In the genomic region with DNA sequence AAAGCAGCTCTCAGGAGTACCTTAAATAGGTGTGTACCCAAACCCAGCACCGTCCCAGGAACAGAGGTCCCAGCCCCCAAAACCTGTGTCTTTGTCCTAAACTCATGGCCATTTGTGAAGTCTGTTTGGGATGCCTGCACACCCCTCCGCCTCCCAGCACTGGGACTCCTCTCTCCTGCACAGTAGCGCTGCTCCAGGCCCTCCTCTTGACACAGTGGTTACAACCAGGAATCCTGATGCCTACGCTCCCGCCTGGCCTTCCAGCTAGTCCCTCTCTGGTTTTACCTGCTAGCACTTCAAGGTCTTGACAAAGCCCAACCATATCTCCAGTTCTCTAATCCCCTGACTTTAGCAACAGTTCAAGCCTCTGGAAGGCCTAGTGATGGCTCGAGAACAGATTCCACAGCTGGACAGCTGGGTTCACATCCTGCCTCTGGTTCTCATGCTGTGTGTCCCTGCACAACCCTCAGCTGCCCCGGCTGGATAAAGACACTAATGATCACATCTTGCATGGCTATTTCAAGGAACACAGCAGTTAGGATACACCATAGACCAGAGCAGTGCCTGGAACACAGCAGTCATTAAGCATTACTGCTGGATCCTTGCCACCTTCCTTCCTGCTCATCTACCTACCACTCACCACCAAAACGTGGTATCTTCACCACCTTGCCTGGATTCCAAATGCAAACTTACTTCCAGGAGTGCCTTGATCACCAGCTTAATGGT, we compare ENCODE assay signal across 8 cellular contexts. TPM values are rescaled to one million over a fixed set of nuclear protein-coding genes. Genes with fewer than 3 reads are reported as not detected.
DNase-seq lines count a peak whose midpoint lies in the region; ATAC-seq, FAIRE-seq and TF ChIP-seq lines count a peak whose summit lies in the region.
"Had no signal": no experiment of that assay in that cellular context is flagged by ENCODE, and none has a peak within 500 bp of the region (broad histone marks: within the 10 kb centered on the region; RNA-seq: fewer than 3 reads in every experiment).

No MANE protein-coding gene starts in this region.

- H3K4me2 ChIP-seq in HepG2 (ENCODE audit: low read depth, low read length) = no peak overlapping the region

- WGBS in HepG2 (ENCODE audit: low lambda C conversion rate) = 97% methylated on average over 8 of the region's 8 CpGs
- 69% methylated on average over 5 of the region's 8 CpGs for WGBS in right lobe of liver (ENCODE audit: insufficient coverage, low coverage, low lambda C conversion rate, missing lambda C conversion rate)
- WGBS in esophagus muscularis mucosa = 80% methylated on average over 7 of the region's 8 CpGs

- H3K9me3 ChIP-seq in HepG2 (ENCODE audit: low read length) = no peaks in the 10 kb centered on the region
- no peaks in the 10 kb centered on the region for H3K9me3 ChIP-seq in right lobe of liver
- no peaks in the 10 kb centered on the region for H3K9me3 ChIP-seq in esophagus muscularis mucosa
- H3K9me3 ChIP-seq: prostate gland had no signal

- no peak overlapping the region for H3K4me3 Mint-ChIP-seq in activated CD8-positive, alpha-beta T cell treated with anti-CD3 and anti-CD28 coated beads, Interleukin-2, amount 10 ng/mL, durations not matched to agents 7 days and 5 days
- H3K4me3 Mint-ChIP-seq in mesothelial cell of epicardium = no peak overlapping the region

- H3K27me3 ChIP-seq in HepG2 (ENCODE audit: control insufficient read depth in 1 of 2, insufficient read depth in 2 of 2, low read length in 2 of 2) (no peaks in the 10 kb centered on the region; a peak in 1 of 5 replicates), right lobe of liver (no peaks in the 10 kb centered on the region), esophagus muscularis mucosa (no peaks in the 10 kb centered on the region), brain microvascular endothelial cell (replicated peaks) (no peaks in the 10 kb centered on the region)

- DNase-seq in HepG2 (ENCODE audit: low spot score) = no peak
- DNase-seq in right lobe of liver = no peak
- DNase-seq in activated CD8-positive, alpha-beta T cell treated with anti-CD3 and anti-CD28 coated beads, Interleukin-2, amount 10 ng/mL, durations not matched to agents 7 days and 5 days = no peak
- no peak for DNase-seq in mesothelial cell of epicardium (ENCODE audit: low spot score in 2 of 2, unreplicated experiment in 2 of 2)
- DNase-seq in esophagus muscularis mucosa (ENCODE audit: extremely low spot score) = no peak
- no peak for DNase-seq in UCSD-AML1 (lab: John Stamatoyannopoulos, UW; ENCODE audit: unreplicated experiment)
- DNase-seq in brain microvascular endothelial cell = no peak

- peaks cover 36% of the 10 kb centered on the region for H3K79me2 ChIP-seq in HepG2 (ENCODE audit: insufficient read depth, low read length)

- H2AFZ ChIP-seq in HepG2 (ENCODE audit: low read length) = no peak overlapping the region

- CTCF ChIA-PET in HepG2 (lab: Yijun Ruan, JAX; ENCODE audit: low intra/inter-chr PET ratio, low total read pairs) = interaction anchor here (0.8 to 3.5 kb wide), 3 partner anchors 71 to 157 kb away, joined by 3 to 48 read pairs (median 6); no protein-coding TSS in a partner anchor
- CTCF ChIA-PET in activated CD8-positive, alpha-beta T cell treated with anti-CD3 and anti-CD28 coated beads, Interleukin-2, amount 10 ng/mL, durations not matched to agents 7 days and 5 days (lab: Charles Lee) = interaction anchor here (0.8 to 1.5 kb wide), 2 partner anchors 13 to 112 kb away, joined by 4 to 6 read pairs; no protein-coding TSS in a partner anchor

- no peak for FAIRE-seq in HepG2 (lab: Jason Lieb, UNC)

- H3K4me3 ChIP-seq in HepG2 (replicated peaks in 1 of 3; ENCODE audit: insufficient read depth in 1 of 3, low read depth in 2 of 3, low read length in 3 of 3) (no peak overlapping the region), right lobe of liver (no peak overlapping the region), esophagus muscularis mucosa (no peak overlapping the region), brain microvascular endothelial cell (ENCODE audit: low read depth, low read length) (no peak overlapping the region)
- H3K4me3 ChIP-seq: prostate gland had no signal

- intact Hi-C loops in HepG2 (cut with micrococcal nuclease; ENCODE audit: unreplicated experiment) (loop anchor here (1.0 to 5.0 kb wide), 3 partner anchors 15 to 126 kb away; a partner anchor contains a TSS), right lobe of liver (cut with DNase I) (loop anchor here (5.0 to 10.0 kb wide), 2 partner anchors 70 to 123 kb away; a partner anchor contains a TSS), esophagus muscularis mucosa (cut with DNase I) (loop anchor here (5.0 kb wide), 3 partner anchors 75 to 125 kb away; no protein-coding TSS in a partner anchor)

- H3K36me3 ChIP-seq in HepG2 (replicated peaks in 1 of 2; ENCODE audit: control insufficient read depth in 1 of 2, insufficient read depth in 2 of 2, low read length in 2 of 2) (peaks cover 51 to 75% of the 10 kb centered on the region in 2 experiments), right lobe of liver (peaks cover 23 to 63% (median 43%) of the 10 kb centered on the region in 4 donors), esophagus muscularis mucosa (peaks cover 39 to 82% (median 80%) of the 10 kb centered on the region in 4 donors), brain microvascular endothelial cell (replicated peaks) (peaks cover 66% of the 10 kb centered on the region)

- POLR2A ChIA-PET in HepG2 (lab: Yijun Ruan, JAX) = interaction anchor here (4.1 to 7.8 kb wide), 3 partner anchors 15 to 127 kb away, joined by 15 to 86 read pairs (median 35); a partner anchor contains a TSS
- POLR2A ChIA-PET in activated CD8-positive, alpha-beta T cell treated with anti-CD3 and anti-CD28 coated beads, Interleukin-2, amount 10 ng/mL, durations not matched to agents 7 days and 5 days (lab: Charles Lee) = no interaction called here

- TF ChIP-seq EP300 in HepG2 (IDR thresholded peaks at IDR 0.05; ENCODE audit: low read depth in 2 of 2, low read length in 2 of 2) = no peak
- TF ChIP-seq EP300 in HepG2 (CRISPR knock-in tag; IDR thresholded peaks at IDR 0.05; ENCODE audit: borderline replicate concordance) = no peak
- no peak for TF ChIP-seq EP300 in esophagus muscularis mucosa (IDR thresholded peaks at IDR 0.05)

- no peak for ATAC-seq in HepG2
- no peak for ATAC-seq in right lobe of liver
- no peak for ATAC-seq in activated CD8-positive, alpha-beta T cell treated with anti-CD3 and anti-CD28 coated beads, Interleukin-2, amount 10 ng/mL, durations not matched to agents 7 days and 5 days

- TF ChIP-seq POLR2A in HepG2 (IDR thresholded peaks at IDR 0.05; ENCODE audit: insufficient read depth in 1 of 2, low read depth in 2 of 2, low read length in 2 of 2) (peak; percentile 24 to 50; a peak in 2 of 4 replicates), right lobe of liver (IDR thresholded peaks at IDR 0.05) (no peak), esophagus muscularis mucosa (IDR thresholded peaks at IDR 0.05; ENCODE audit: low read depth) (no peak)

- H3K27me3 Mint-ChIP-seq in activated CD8-positive, alpha-beta T cell treated with anti-CD3 and anti-CD28 coated beads, Interleukin-2, amount 10 ng/mL, durations not matched to agents 7 days and 5 days (ENCODE audit: low read depth) = no peaks in the 10 kb centered on the region
- H3K27me3 Mint-ChIP-seq in mesothelial cell of epicardium (ENCODE audit: low read depth) = no peaks in the 10 kb centered on the region

- H3K4me1 ChIP-seq in HepG2 (ENCODE audit: insufficient read depth, low read length) = peaks cover 50% of the 10 kb centered on the region
- H3K4me1 ChIP-seq in right lobe of liver = peaks cover 0 to 33% (median 13%) of the 10 kb centered on the region in 4 donors
- peaks cover 46 to 64% (median 49%) of the 10 kb centered on the region in 4 donors for H3K4me1 ChIP-seq in esophagus muscularis mucosa

- in situ Hi-C loops in HepG2 (cut with HindIII; ENCODE audit: extremely low pct_ligation_motif_present, low pct_unique_long_range_greater_than_20kb) (no loop called here), brain microvascular endothelial cell (cut with HindIII; ENCODE audit: low pct_ligation_motif_present, low sequenced_read_pairs) (no loop called here)

- H3K27ac ChIP-seq in HepG2 (ENCODE audit: extremely low read length, insufficient read depth, low read length) (no peak overlapping the region), right lobe of liver (no peak overlapping the region), esophagus muscularis mucosa (replicated peaks in 1 of 4) (peak overlapping the region in 2 of 4 donors; percentile 29 to 69), brain microvascular endothelial cell (no peak overlapping the region)
- H3K27ac ChIP-seq: prostate gland had no signal

- BruUV-seq in HepG2 (replicated peaks; lab: Mats Ljungman, UMichigan) = no TSS peak

- peaks cover 43% of the 10 kb centered on the region for H3K4me1 Mint-ChIP-seq in activated CD8-positive, alpha-beta T cell treated with anti-CD3 and anti-CD28 coated beads, Interleukin-2, amount 10 ng/mL, durations not matched to agents 7 days and 5 days (ENCODE audit: low read depth)
- peaks cover 22% of the 10 kb centered on the region for H3K4me1 Mint-ChIP-seq in mesothelial cell of epicardium

- H3K36me3 Mint-ChIP-seq in activated CD8-positive, alpha-beta T cell treated with anti-CD3 and anti-CD28 coated beads, Interleukin-2, amount 10 ng/mL, durations not matched to agents 7 days and 5 days (ENCODE audit: low read depth) = peaks cover 83% of the 10 kb centered on the region
- peaks cover 26% of the 10 kb centered on the region for H3K36me3 Mint-ChIP-seq in mesothelial cell of epicardium

- no peak for TF ChIP-seq CTCF in HepG2 (CRISPR knock-in tag; IDR thresholded peaks at IDR 0.05)
- TF ChIP-seq CTCF in right lobe of liver (IDR thresholded peaks at IDR 0.05) = no peak
- TF ChIP-seq CTCF in mesothelial cell of epicardium (IDR thresholded peaks at IDR 0.05; ENCODE audit: unreplicated experiment) = no peak
- TF ChIP-seq CTCF in esophagus muscularis mucosa (IDR thresholded peaks at IDR 0.05) = no peak
- TF ChIP-seq CTCF in brain microvascular endothelial cell (IDR thresholded peaks at IDR 0.05; ENCODE audit: low read depth, low read length, missing control alignments) = no peak

- peak overlapping the region; percentile 7 for H3K27ac Mint-ChIP-seq in activated CD8-positive, alpha-beta T cell treated with anti-CD3 and anti-CD28 coated beads, Interleukin-2, amount 10 ng/mL, durations not matched to agents 7 days and 5 days
- peak overlapping the region; percentile 36 for H3K27ac Mint-ChIP-seq in mesothelial cell of epicardium

- H3K9ac ChIP-seq in HepG2 (ENCODE audit: insufficient read depth, low read depth, low read length) = no peak overlapping the region

- no peak; the same call in 1 of the 2 replicates for TF ChIP-seq RAD21 in HepG2 (CRISPR knock-in tag; IDR thresholded peaks at IDR 0.05)

- H4K20me1 ChIP-seq in HepG2 (ENCODE audit: insufficient read depth, low read length) = peaks cover 56% of the 10 kb centered on the region

- no peaks in the 10 kb centered on the region for H3K9me3 Mint-ChIP-seq in activated CD8-positive, alpha-beta T cell treated with anti-CD3 and anti-CD28 coated beads, Interleukin-2, amount 10 ng/mL, durations not matched to agents 7 days and 5 days (ENCODE audit: insufficient read depth)
- H3K9me3 Mint-ChIP-seq in mesothelial cell of epicardium = no peaks in the 10 kb centered on the region

RNA-seq across cellular contexts. Expression of a gene that starts 5.6 kb away (rescaled TPM):
- total RNA-seq in HepG2 (2016; rRNA removed; fragmentation: Illumina TruSeq; extraction: Trizol) (531 and 639 TPM in 2 replicates), right lobe of liver (100 to 1,000 TPM; 108 to 268 (median 116) TPM), mesothelial cell of epicardium (195 to 210 TPM (median 201 TPM) in 3 replicates), esophagus muscularis mucosa (100 to 1,000 TPM; 261 to 349 (median 304) TPM)
- 280 and 300 TPM in 2 replicates for total RNA-seq in HepG2 (2016; cell fraction: cytosol; rRNA removed; fragmentation: Illumina TruSeq; extraction: Trizol; ENCODE audit: low read depth)
- 555 and 661 TPM in 2 replicates for total RNA-seq in HepG2 (2016; cell fraction: insoluble cytoplasmic fraction; rRNA removed; fragmentation: Illumina TruSeq; extraction: Trizol)
- total RNA-seq in HepG2 (2016; cell fraction: membrane; rRNA removed; fragmentation: Illumina TruSeq; extraction: Trizol) = 259 and 300 TPM in 2 replicates
- total RNA-seq in HepG2 (2016; cell fraction: nucleus; rRNA removed; fragmentation: Illumina TruSeq; extraction: Trizol) = 259 and 270 TPM in 2 replicates
- 571 and 631 TPM in 2 replicates for polyA plus RNA-seq in HepG2 (2011; rRNA removed)
- 539 and 602 TPM in 2 replicates for polyA plus RNA-seq in HepG2 (2011; cell fraction: cytosol; rRNA removed)
- 375 and 401 TPM in 2 replicates for polyA plus RNA-seq in HepG2 (2011; cell fraction: nucleus; rRNA removed)
- polyA plus RNA-seq in HepG2 (2012) = 283 and 330 TPM in 2 replicates
- polyA plus RNA-seq in HepG2 (2016; cell fraction: cytosol; fragmentation: Illumina TruSeq; extraction: Trizol; ENCODE audit: low read depth) = 290 and 328 TPM in 2 replicates
- polyA plus RNA-seq in HepG2 (2016; cell fraction: insoluble cytoplasmic fraction; fragmentation: Illumina TruSeq; extraction: Trizol; ENCODE audit: low read depth) = 656 and 720 TPM in 2 replicates
- 233 and 270 TPM in 2 replicates for polyA plus RNA-seq in HepG2 (2016; cell fraction: membrane; fragmentation: Illumina TruSeq; extraction: Trizol; ENCODE audit: low read depth)
- polyA plus RNA-seq in HepG2 (2016; cell fraction: nucleus; fragmentation: Illumina TruSeq; extraction: Trizol; ENCODE audit: insufficient read depth, low read depth) = 418 and 431 TPM in 2 replicates
- 380 and 541 TPM in 2 replicates for polyA minus RNA-seq in HepG2 (2011; rRNA and poly(A)+ RNA removed; ENCODE audit: low replicate concordance)
- polyA minus RNA-seq in HepG2 (2011; cell fraction: cytosol; rRNA and poly(A)+ RNA removed) = 93.0 and 111 TPM in 2 replicates
- 111 and 120 TPM in 2 replicates for polyA minus RNA-seq in HepG2 (2011; cell fraction: nucleus; rRNA and poly(A)+ RNA removed)
- total RNA-seq in activated CD8-positive, alpha-beta T cell treated with anti-CD3 and anti-CD28 coated beads, Interleukin-2, amount 10 ng/mL, durations not matched to agents 7 days and 5 days = 100 to 1,000 TPM; 333 to 352 TPM

RNA-seq across cellular contexts. Expression of a gene that starts 5.9 kb away (rescaled TPM):
- total RNA-seq in HepG2 (2016; rRNA removed; fragmentation: Illumina TruSeq; extraction: Trizol) (15.3 and 17.8 TPM in 2 replicates), right lobe of liver (10 to 100 TPM; 14.1 to 26.5 (median 23.7) TPM), mesothelial cell of epicardium (26.2 to 30.6 TPM (median 27.5 TPM) in 3 replicates), esophagus muscularis mucosa (10 to 100 TPM in 2 of 4 donors, 1 to 10 TPM in 2; 9.1 to 13.3 (median 10.8) TPM)
- total RNA-seq in HepG2 (2016; cell fraction: cytosol; rRNA removed; fragmentation: Illumina TruSeq; extraction: Trizol; ENCODE audit: low read depth) = 8.6 and 10.0 TPM in 2 replicates
- total RNA-seq in HepG2 (2016; cell fraction: insoluble cytoplasmic fraction; rRNA removed; fragmentation: Illumina TruSeq; extraction: Trizol) = 14.3 and 17.3 TPM in 2 replicates
- total RNA-seq in HepG2 (2016; cell fraction: membrane; rRNA removed; fragmentation: Illumina TruSeq; extraction: Trizol) = 13.2 and 13.6 TPM in 2 replicates
- 21.3 and 26.0 TPM in 2 replicates for total RNA-seq in HepG2 (2016; cell fraction: nucleus; rRNA removed; fragmentation: Illumina TruSeq; extraction: Trizol)
- 27.6 and 32.0 TPM in 2 replicates for polyA plus RNA-seq in HepG2 (2011; rRNA removed)
- 13.9 and 24.3 TPM in 2 replicates for polyA plus RNA-seq in HepG2 (2011; cell fraction: cytosol; rRNA removed)
- polyA plus RNA-seq in HepG2 (2011; cell fraction: nucleus; rRNA removed) = 94.6 and 141 TPM in 2 replicates
- polyA plus RNA-seq in HepG2 (2012) = 16.9 and 17.6 TPM in 2 replicates
- 2.6 and 2.8 TPM in 2 replicates for polyA plus RNA-seq in HepG2 (2016; cell fraction: cytosol; fragmentation: Illumina TruSeq; extraction: Trizol; ENCODE audit: low read depth)
- polyA plus RNA-seq in HepG2 (2016; cell fraction: insoluble cytoplasmic fraction; fragmentation: Illumina TruSeq; extraction: Trizol; ENCODE audit: low read depth) = 12.8 and 13.4 TPM in 2 replicates
- polyA plus RNA-seq in HepG2 (2016; cell fraction: membrane; fragmentation: Illumina TruSeq; extraction: Trizol; ENCODE audit: low read depth) = 5.4 and 6.3 TPM in 2 replicates
- polyA plus RNA-seq in HepG2 (2016; cell fraction: nucleus; fragmentation: Illumina TruSeq; extraction: Trizol; ENCODE audit: insufficient read depth, low read depth) = 60.6 and 69.1 TPM in 2 replicates
- 32.8 and 53.5 TPM in 2 replicates for polyA minus RNA-seq in HepG2 (2011; rRNA and poly(A)+ RNA removed; ENCODE audit: low replicate concordance)
- 14.5 and 16.4 TPM in 2 replicates for polyA minus RNA-seq in HepG2 (2011; cell fraction: cytosol; rRNA and poly(A)+ RNA removed)
- polyA minus RNA-seq in HepG2 (2011; cell fraction: nucleus; rRNA and poly(A)+ RNA removed) = 30.1 and 33.4 TPM in 2 replicates
- total RNA-seq in activated CD8-positive, alpha-beta T cell treated with anti-CD3 and anti-CD28 coated beads, Interleukin-2, amount 10 ng/mL, durations not matched to agents 7 days and 5 days = 10 to 100 TPM; 15.9 to 17.9 TPM

RNA-seq across cellular contexts. Expression of a gene that starts 15.4 kb away (rescaled TPM):
- total RNA-seq in HepG2 (2016; rRNA removed; fragmentation: Illumina TruSeq; extraction: Trizol) (77.7 and 79.2 TPM in 2 replicates), right lobe of liver (10 to 100 TPM in 5 of 6 experiments, 1 to 10 TPM in 1; 9.5 to 19.8 (median 14.2) TPM), mesothelial cell of epicardium (60.3 to 64.3 TPM (median 63.9 TPM) in 3 replicates), esophagus muscularis mucosa (10 to 100 TPM; 24.9 to 38.8 (median 32.4) TPM)
- 24.5 and 25.5 TPM in 2 replicates for total RNA-seq in HepG2 (2016; cell fraction: cytosol; rRNA removed; fragmentation: Illumina TruSeq; extraction: Trizol; ENCODE audit: low read depth)
- total RNA-seq in HepG2 (2016; cell fraction: insoluble cytoplasmic fraction; rRNA removed; fragmentation: Illumina TruSeq; extraction: Trizol) = 67.6 and 79.5 TPM in 2 replicates
- 64.7 and 64.9 TPM in 2 replicates for total RNA-seq in HepG2 (2016; cell fraction: membrane; rRNA removed; fragmentation: Illumina TruSeq; extraction: Trizol)
- 45.7 and 51.1 TPM in 2 replicates for total RNA-seq in HepG2 (2016; cell fraction: nucleus; rRNA removed; fragmentation: Illumina TruSeq; extraction: Trizol)
- polyA plus RNA-seq in HepG2 (2011; rRNA removed) = 43.3 and 50.4 TPM in 2 replicates
- 24.6 and 38.4 TPM in 2 replicates for polyA plus RNA-seq in HepG2 (2011; cell fraction: cytosol; rRNA removed)
- polyA plus RNA-seq in HepG2 (2011; cell fraction: nucleus; rRNA removed) = 68.1 and 80.1 TPM in 2 replicates
- polyA plus RNA-seq in HepG2 (2012) = 35.5 and 43.9 TPM in 2 replicates
- 15.6 and 19.3 TPM in 2 replicates for polyA plus RNA-seq in HepG2 (2016; cell fraction: cytosol; fragmentation: Illumina TruSeq; extraction: Trizol; ENCODE audit: low read depth)
- 70.8 and 83.3 TPM in 2 replicates for polyA plus RNA-seq in HepG2 (2016; cell fraction: insoluble cytoplasmic fraction; fragmentation: Illumina TruSeq; extraction: Trizol; ENCODE audit: low read depth)
- 38.0 and 40.1 TPM in 2 replicates for polyA plus RNA-seq in HepG2 (2016; cell fraction: membrane; fragmentation: Illumina TruSeq; extraction: Trizol; ENCODE audit: low read depth)
- polyA plus RNA-seq in HepG2 (2016; cell fraction: nucleus; fragmentation: Illumina TruSeq; extraction: Trizol; ENCODE audit: insufficient read depth, low read depth) = 84.6 and 88.2 TPM in 2 replicates
- 41.0 and 77.9 TPM in 2 replicates for polyA minus RNA-seq in HepG2 (2011; rRNA and poly(A)+ RNA removed; ENCODE audit: low replicate concordance)
- 22.8 and 27.3 TPM in 2 replicates for polyA minus RNA-seq in HepG2 (2011; cell fraction: cytosol; rRNA and poly(A)+ RNA removed)
- polyA minus RNA-seq in HepG2 (2011; cell fraction: nucleus; rRNA and poly(A)+ RNA removed) = 35.0 and 37.7 TPM in 2 replicates
- total RNA-seq in activated CD8-positive, alpha-beta T cell treated with anti-CD3 and anti-CD28 coated beads, Interleukin-2, amount 10 ng/mL, durations not matched to agents 7 days and 5 days = 10 to 100 TPM; 42.4 to 42.8 TPM

RNA-seq across cellular contexts. Expression of a gene that starts 45.2 kb away (rescaled TPM):
- total RNA-seq in HepG2 (2016; rRNA removed; fragmentation: Illumina TruSeq; extraction: Trizol) (31.3 and 37.8 TPM in 2 replicates), right lobe of liver (10 to 100 TPM; 27.0 to 45.6 (median 31.8) TPM), mesothelial cell of epicardium (29.4 to 31.6 TPM (median 29.5 TPM) in 3 replicates), esophagus muscularis mucosa (10 to 100 TPM; 21.6 to 26.5 (median 26.0) TPM)
- total RNA-seq in HepG2 (2016; cell fraction: cytosol; rRNA removed; fragmentation: Illumina TruSeq; extraction: Trizol; ENCODE audit: low read depth) = 14.9 and 15.3 TPM in 2 replicates
- 30.0 and 35.2 TPM in 2 replicates for total RNA-seq in HepG2 (2016; cell fraction: insoluble cytoplasmic fraction; rRNA removed; fragmentation: Illumina TruSeq; extraction: Trizol)
- 20.4 and 23.8 TPM in 2 replicates for total RNA-seq in HepG2 (2016; cell fraction: membrane; rRNA removed; fragmentation: Illumina TruSeq; extraction: Trizol)
- 23.8 and 28.4 TPM in 2 replicates for total RNA-seq in HepG2 (2016; cell fraction: nucleus; rRNA removed; fragmentation: Illumina TruSeq; extraction: Trizol)
- polyA plus RNA-seq in HepG2 (2011; rRNA removed) = 20.4 and 22.5 TPM in 2 replicates
- 19.5 and 23.4 TPM in 2 replicates for polyA plus RNA-seq in HepG2 (2011; cell fraction: cytosol; rRNA removed)
- polyA plus RNA-seq in HepG2 (2011; cell fraction: nucleus; rRNA removed) = 31.1 and 31.2 TPM in 2 replicates
- polyA plus RNA-seq in HepG2 (2012) = 21.4 and 26.9 TPM in 2 replicates
- 13.5 and 13.6 TPM in 2 replicates for polyA plus RNA-seq in HepG2 (2016; cell fraction: cytosol; fragmentation: Illumina TruSeq; extraction: Trizol; ENCODE audit: low read depth)
- 33.7 and 36.3 TPM in 2 replicates for polyA plus RNA-seq in HepG2 (2016; cell fraction: insoluble cytoplasmic fraction; fragmentation: Illumina TruSeq; extraction: Trizol; ENCODE audit: low read depth)
- polyA plus RNA-seq in HepG2 (2016; cell fraction: membrane; fragmentation: Illumina TruSeq; extraction: Trizol; ENCODE audit: low read depth) = 18.0 and 19.8 TPM in 2 replicates
- polyA plus RNA-seq in HepG2 (2016; cell fraction: nucleus; fragmentation: Illumina TruSeq; extraction: Trizol; ENCODE audit: insufficient read depth, low read depth) = 87.6 and 92.7 TPM in 2 replicates
- 27.2 and 36.2 TPM in 2 replicates for polyA minus RNA-seq in HepG2 (2011; rRNA and poly(A)+ RNA removed; ENCODE audit: low replicate concordance)
- polyA minus RNA-seq in HepG2 (2011; cell fraction: cytosol; rRNA and poly(A)+ RNA removed) = 13.0 and 15.4 TPM in 2 replicates
- polyA minus RNA-seq in HepG2 (2011; cell fraction: nucleus; rRNA and poly(A)+ RNA removed) = 16.7 and 20.9 TPM in 2 replicates
- 10 to 100 TPM; 31.7 to 34.4 TPM for total RNA-seq in activated CD8-positive, alpha-beta T cell treated with anti-CD3 and anti-CD28 coated beads, Interleukin-2, amount 10 ng/mL, durations not matched to agents 7 days and 5 days

Comparison
In these comparisons a context has a peak if more than half of its experiments do, and no peak if none do; other contexts are left out.
1. POLR2A ChIP-seq: peak in HepG2 (2 of 2); none in right lobe of liver (single experiment) and esophagus muscularis mucosa (single experiment).